ENCODE assay signal across 8 cellular contexts in the genomic region with DNA sequence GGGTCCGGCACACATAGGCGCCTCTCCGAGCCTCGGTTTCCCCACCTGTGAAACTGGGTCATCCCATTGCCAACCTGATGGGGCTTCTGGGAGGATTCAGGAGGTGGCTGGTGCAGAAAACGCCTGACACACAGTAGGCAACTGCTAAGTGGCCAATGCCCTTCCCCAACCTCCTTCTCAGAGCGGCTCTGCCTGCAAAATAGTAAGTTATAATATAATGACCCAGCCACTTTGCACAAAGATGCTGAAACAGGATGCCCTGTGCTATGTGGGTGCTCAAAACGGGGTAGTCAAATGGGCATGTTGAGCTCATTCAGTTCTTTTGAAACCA. TPM values are rescaled to one million over a fixed set of nuclear protein-coding genes. Genes with fewer than 3 reads are reported as not detected.
DNase-seq lines count a peak whose midpoint lies in the region; ATAC-seq and TF ChIP-seq lines count a peak whose summit lies in the region.

No MANE protein-coding gene starts in this region.

- no peaks in the 10 kb centered on the region for H3K36me3 Mint-ChIP-seq in activated T-cell treated with anti-CD3 and anti-CD28 coated beads, Interleukin-2, amount 50 U/mL, for 4 hours (ENCODE audit: insufficient read depth)

- WGBS in lower leg skin, 2 donors: 16 to 17% methylated on average over 3 of the region's 7 CpGs
- 10% methylated on average over 7 of the region's 7 CpGs; no CpG with 5 or more reads in 1 of the 2 donors for WGBS in transverse colon (ENCODE audit: low coverage in 1 of 2), 2 donors

- H3K4me1 Mint-ChIP-seq in activated T-cell treated with anti-CD3 and anti-CD28 coated beads, Interleukin-2, amount 50 U/mL, for 4 hours (ENCODE audit: low read depth): peaks cover 11% of the 10 kb centered on the region

- peak overlapping the region; percentile 87 for H3K9ac ChIP-seq in adipocyte (ENCODE audit: low read length)

- TF ChIP-seq EP300 in transverse colon (IDR thresholded peaks at IDR 0.05; ENCODE audit: low read depth): no peak

- H3K27ac ChIP-seq in transverse colon: peak overlapping the region; percentile 82 to 90 (median 83)

- H3K4me3 ChIP-seq in adipocyte (ENCODE audit: low read length) (peak overlapping the region; percentile 86), lower leg skin (ENCODE audit: low read depth, poor library complexity, severe bottlenecking) (peak overlapping the region; percentile 77), transverse colon (peak overlapping the region; percentile 86 to 95 (median 92))

- DNase-seq in activated T-cell treated with anti-CD3 and anti-CD28 coated beads, Interleukin-2, amount 50 U/mL, for 4 hours: no peak
- no peak for DNase-seq in activated T-cell treated with anti-CD3 and anti-CD28 coated beads, Interleukin-2, amount 50 U/mL, for 1 hour
- DNase-seq in adipocyte (ENCODE audit: low read depth) (no peak), lower leg skin (ENCODE audit: low spot score in 2 of 2) (no peak), transverse colon (no peak), ACHN (no peak), NCI-H82 (lab: John Stamatoyannopoulos, UW) (no peak)

- TF ChIP-seq CTCF in lower leg skin (IDR thresholded peaks at IDR 0.05) (no peak), transverse colon (IDR thresholded peaks at IDR 0.05) (no peak)

- H3K4me3 Mint-ChIP-seq in activated T-cell treated with anti-CD3 and anti-CD28 coated beads, Interleukin-2, amount 50 U/mL, for 4 hours: peak overlapping the region; percentile 72

- in situ Hi-C loops in transverse colon (cut with MboI; ENCODE audit: low pct_ligation_motif_present in 1 of 4, low pct_unique_long_range_greater_than_20kb in 1 of 4, low sequenced_read_pairs in 3 of 4) (loop anchor here in 2 of 4 donors (10.0 to 25.0 kb wide), 2 partner anchors 91 to 99 kb away; partner anchors contain the start of genes PRAM1 (in 2 of the 2) and ZNF414 (in 1 of the 2)), ACHN (cut with HindIII; ENCODE audit: low pct_ligation_motif_present, low pct_unique_long_range_greater_than_20kb, low sequenced_read_pairs) (no loop called here)

- H3K9me3 ChIP-seq in adipocyte (ENCODE audit: control insufficient read depth, low read length): no peaks in the 10 kb centered on the region
- no peaks in the 10 kb centered on the region for H3K9me3 ChIP-seq in transverse colon

- ATAC-seq in activated T-cell treated with anti-CD3 and anti-CD28 coated beads, Interleukin-2, amount 50 U/mL, for 4 hours: peak in 1 of 2 donors; percentile 1
- ATAC-seq in HG03039 (IDR thresholded peaks at IDR 0.05; ENCODE audit: unreplicated experiment): no peak

- no peaks in the 10 kb centered on the region for H3K27me3 Mint-ChIP-seq in activated T-cell treated with anti-CD3 and anti-CD28 coated beads, Interleukin-2, amount 50 U/mL, for 4 hours (ENCODE audit: low read depth)

- H3K27me3 ChIP-seq in adipocyte (replicated peaks; ENCODE audit: control insufficient read depth, insufficient read depth, low read length) (no peaks in the 10 kb centered on the region), transverse colon (no peaks in the 10 kb centered on the region)

- no peak for TF ChIP-seq POLR2A in lower leg skin (IDR thresholded peaks at IDR 0.05)
- no peak for TF ChIP-seq POLR2A in transverse colon (IDR thresholded peaks at IDR 0.05)

- H3K4me1 ChIP-seq in adipocyte (ENCODE audit: control insufficient read depth, insufficient read depth, low read length) (peaks cover 19% of the 10 kb centered on the region), transverse colon (peaks cover 6 to 53% (median 15%) of the 10 kb centered on the region in 4 donors)

- intact Hi-C loops in lower leg skin (cut with DNase I; ENCODE audit: low total_unique reads): no loop called here
- intact Hi-C loops in transverse colon (cut with DNase I; ENCODE audit: low total_unique reads): no loop called here

- no peaks in the 10 kb centered on the region for H3K9me3 Mint-ChIP-seq in activated T-cell treated with anti-CD3 and anti-CD28 coated beads, Interleukin-2, amount 50 U/mL, for 4 hours

- H3K36me3 ChIP-seq in adipocyte (ENCODE audit: control insufficient read depth, insufficient read depth, low read length, severe bottlenecking): no peaks in the 10 kb centered on the region
- H3K36me3 ChIP-seq in transverse colon: no peaks in the 10 kb centered on the region

RNA-seq across cellular contexts. Expression of gene MARCHF2, which starts 0.5 kb away (rescaled TPM):
- 1 to 10 TPM; 6.4 to 9.5 (median 6.7) TPM for total RNA-seq in activated T-cell treated with anti-CD3 and anti-CD28 coated beads, Interleukin-2, amount 50 U/mL, for 4 hours
- 100 to 1,000 TPM in 1 of 4 donors, 10 to 100 TPM in 3; 53.5 to 110 (median 60.8) TPM for total RNA-seq in lower leg skin
- total RNA-seq in transverse colon: 100 to 1,000 TPM in 2 of 4 donors, 10 to 100 TPM in 2; 86.1 to 381 (median 118) TPM

RNA-seq across cellular contexts. Expression of gene RAB11B, which starts 23.4 kb away (rescaled TPM):
- total RNA-seq in activated T-cell treated with anti-CD3 and anti-CD28 coated beads, Interleukin-2, amount 50 U/mL, for 4 hours: 10 to 100 TPM; 69.5 to 73.9 (median 71.4) TPM
- total RNA-seq in lower leg skin (100 to 1,000 TPM in 1 of 4 donors, 10 to 100 TPM in 3; 40.6 to 125 (median 56.8) TPM), transverse colon (100 to 1,000 TPM in 1 of 4 donors, 10 to 100 TPM in 3; 48.6 to 159 (median 56.1) TPM)

RNA-seq across cellular contexts. Expression of gene HNRNPM, which starts 31.2 kb away (rescaled TPM):
- total RNA-seq in activated T-cell treated with anti-CD3 and anti-CD28 coated beads, Interleukin-2, amount 50 U/mL, for 4 hours: 100 to 1,000 TPM; 448 to 486 (median 453) TPM
- total RNA-seq in lower leg skin: 100 to 1,000 TPM in 1 of 4 donors, 10 to 100 TPM in 3; 60.4 to 103 (median 79.7) TPM
- total RNA-seq in transverse colon: 100 to 1,000 TPM in 2 of 4 donors, 10 to 100 TPM in 2; 72.2 to 164 (median 101) TPM

RNA-seq across cellular contexts. Expression of gene ANGPTL4, which starts 49.6 kb away (rescaled TPM):
- under 1 TPM in 1 of 3 donors, not detected in 2; 0.24 TPM for total RNA-seq in activated T-cell treated with anti-CD3 and anti-CD28 coated beads, Interleukin-2, amount 50 U/mL, for 4 hours
- total RNA-seq in lower leg skin (10 to 100 TPM; 11.8 to 51.8 (median 34.7) TPM), transverse colon (100 to 1,000 TPM in 1 of 4 donors, 10 to 100 TPM in 1, 1 to 10 TPM in 2; 2.3 to 123 (median 10.3) TPM)

Comparison
In these comparisons a context has a peak if more than half of its experiments do, and no peak if none do; other contexts are left out.
1. RNA of gene MARCHF2, which starts 0.5 kb away (total RNA-seq): 86.1 to 381 TPM in transverse colon and 53.5 to 110 TPM in lower leg skin; 6.4 to 9.5 TPM in activated T-cell treated with anti-CD3 and anti-CD28 coated beads, Interleukin-2, amount 50 U/mL, for 4 hours; every median in the first group is over 4 times any median in the second.
2. Peak in every context shown above with its lines, with median percentiles within 50 percentile points of each other: H3K4me3 ChIP-seq.